In the genomic region with DNA sequence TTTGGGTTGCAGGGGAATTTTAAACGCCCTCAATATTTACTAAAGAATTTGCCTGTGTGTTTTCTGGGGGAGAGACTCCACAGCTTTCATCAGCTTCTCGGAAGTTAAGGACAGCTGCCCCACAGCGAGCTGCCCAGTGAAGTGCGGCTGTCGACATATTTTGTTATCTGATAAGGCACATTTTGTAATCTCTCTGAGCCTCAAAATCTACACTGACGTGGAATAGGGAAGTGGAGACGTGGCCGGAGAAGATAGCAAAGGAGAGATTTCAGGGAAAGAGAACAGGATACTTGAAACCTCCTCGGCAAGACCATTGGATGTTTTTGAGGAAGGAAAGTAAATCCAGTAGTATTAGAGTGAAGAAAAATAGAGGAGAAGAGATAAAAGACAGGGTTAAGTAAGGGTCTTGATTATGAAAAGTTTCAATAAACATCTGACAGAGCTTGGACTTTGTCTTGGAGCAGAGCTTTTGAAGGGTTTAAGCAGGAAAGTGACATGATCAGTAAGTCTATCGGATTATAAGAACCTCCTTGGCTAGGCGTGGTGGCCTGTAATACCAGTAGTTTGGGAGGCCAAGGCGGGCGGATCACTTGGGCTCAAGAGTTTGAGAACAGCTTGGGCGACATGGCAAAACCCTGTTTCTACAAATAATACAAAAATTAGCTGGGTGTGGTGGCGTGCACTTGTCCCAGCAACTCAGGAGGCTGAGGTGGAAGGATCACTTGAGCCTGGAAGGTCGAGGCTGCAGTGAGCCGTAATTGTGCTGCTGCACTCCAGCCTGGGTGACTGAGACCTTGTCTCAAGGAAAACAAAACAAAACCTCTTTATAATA, we compare ENCODE assay signal across 8 cellular contexts. TPM values are rescaled to one million over a fixed set of nuclear protein-coding genes. Genes with fewer than 3 reads are reported as not detected.
A peak's percentile ranks its signal among the peaks of the same experiment; 100 is the strongest.
DNase-seq lines count a peak whose midpoint lies in the region; ATAC-seq, FAIRE-seq and TF ChIP-seq lines count a peak whose summit lies in the region.

No MANE protein-coding gene starts in this region.

- no peaks in the 10 kb centered on the region for H3K27me3 ChIP-seq in H1 (replicated peaks in 1 of 4; ENCODE audit: control insufficient read depth in 3 of 4, extremely low read depth in 1 of 4, insufficient read depth in 3 of 4, low read length in 3 of 4)
- H3K27me3 ChIP-seq in muscle layer of duodenum (ENCODE audit: low read depth, low read length): no peaks in the 10 kb centered on the region

- no peaks in the 10 kb centered on the region for H3K36me3 Mint-ChIP-seq in activated T-cell treated with anti-CD3 and anti-CD28 coated beads, Interleukin-2, amount 50 U/mL, for 72 hours (ENCODE audit: insufficient read depth in 2 of 2)

- no peaks in the 10 kb centered on the region for H4K20me1 ChIP-seq in H1 (replicated peaks in 1 of 2; ENCODE audit: control insufficient read depth in 1 of 2, insufficient read depth in 2 of 2, low read length in 2 of 2)

- no peak overlapping the region; the same call in 1 of the 2 replicates for H3K18ac ChIP-seq in H1 (ENCODE audit: extremely low read depth, low read length)

- H2AFZ ChIP-seq in H1 (ENCODE audit: low read length): 0 out of 2 replicates have a peak overlapping the region, but pooled peaks have one; percentile 26

- DNase-seq in activated T-cell treated with anti-CD3 and anti-CD28 coated beads, Interleukin-2, amount 50 U/mL, for 72 hours: no peak
- DNase-seq in activated T-cell treated with anti-CD3 and anti-CD28 coated beads, Interleukin-2, amount 50 U/mL, for 48 hours: no peak
- no peak for DNase-seq in RWPE1 (ENCODE audit: low spot score)
- no peak for DNase-seq in H1 (ENCODE audit: low read depth in 1 of 2, low spot score in 2 of 2)
- no peak for DNase-seq in GM13977 (ENCODE audit: low spot score)
- no peak for DNase-seq in AG20443 (ENCODE audit: low spot score)

- no peak for FAIRE-seq in H1 (lab: Jason Lieb, UNC)

- 0 out of 2 replicates have a peak, but pooled peaks cover 2% of the 10 kb centered on the region for H3K79me1 ChIP-seq in H1 (ENCODE audit: low read depth, low read length)

- H3K23ac ChIP-seq in H1 (ENCODE audit: insufficient read length): no peak overlapping the region

- no peak overlapping the region for H2BK5ac ChIP-seq in H1 (ENCODE audit: low read depth, low read length)

- no peak overlapping the region for H2BK12ac ChIP-seq in H1 (ENCODE audit: low read depth, low read length)

- no peaks in the 10 kb centered on the region for H3K9me3 Mint-ChIP-seq in activated T-cell treated with anti-CD3 and anti-CD28 coated beads, Interleukin-2, amount 50 U/mL, for 72 hours

- no peak for ATAC-seq in activated T-cell treated with anti-CD3 and anti-CD28 coated beads, Interleukin-2, amount 50 U/mL, for 72 hours (replicated peaks in 1 of 2)
- peak; percentile 12 for ATAC-seq in HG03095 (IDR thresholded peaks at IDR 0.05; ENCODE audit: unreplicated experiment)

- peaks cover 0 to 3% (median under 1%) of the 10 kb centered on the region in 4 experiments; a peak in 4 of 7 replicates for H3K4me1 ChIP-seq in H1 (replicated peaks in 1 of 4; ENCODE audit: control insufficient read depth in 3 of 4, insufficient read depth in 4 of 4, low read length in 3 of 4)
- H3K4me1 ChIP-seq in muscle layer of duodenum (ENCODE audit: control insufficient read depth in 1 of 2, insufficient read depth in 2 of 2, low read length in 2 of 2): peaks cover 0 to 13% of the 10 kb centered on the region in 2 donors

- in situ Hi-C loops in GM13977 (cut with MboI; ENCODE audit: low pct_unique_long_range_greater_than_20kb, low sequenced_read_pairs, unreplicated experiment): no loop called here

- no peak overlapping the region; the same call in 1 of the 2 replicates for H4K8ac ChIP-seq in H1 (ENCODE audit: extremely low read depth, insufficient read depth, low read length)

- no peaks in the 10 kb centered on the region for H3K9me3 ChIP-seq in H1 (ENCODE audit: insufficient read depth in 2 of 2, low read depth in 1 of 2, low read length in 1 of 2)
- no peaks in the 10 kb centered on the region for H3K9me3 ChIP-seq in muscle layer of duodenum (ENCODE audit: control insufficient read depth in 1 of 2, low read length in 2 of 2)

- no peak overlapping the region for H4K91ac ChIP-seq in H1 (replicated peaks; ENCODE audit: insufficient read length, low read length)

- CTCF ChIA-PET in RWPE1 (lab: Yijun Ruan, JAX): interaction anchor here (0.5 to 1.5 kb wide), 4 partner anchors 28 to 561 kb away, joined by 3 to 10 read pairs (median 5); no protein-coding TSS in a partner anchor
- CTCF ChIA-PET in H1 (lab: Charles Lee; ENCODE audit: partially characterized antibody): interaction anchor here (0.5 to 4.3 kb wide), 25 partner anchors 9 to 599 kb away, joined by 3 to 33 read pairs (median 4); partner anchors contain the start of gene TCP11L2

- peak overlapping the region; percentile 85 for H3K27ac Mint-ChIP-seq in activated T-cell treated with anti-CD3 and anti-CD28 coated beads, Interleukin-2, amount 50 U/mL, for 72 hours

- no peak for TF ChIP-seq RAD21 in H1 (IDR thresholded peaks at IDR 0.05 in 1 of 2, conservative IDR thresholded peaks at IDR 0.05 in 1 of 2; ENCODE audit: low read depth in 2 of 2, low read length in 2 of 2)

- no peak for TF ChIP-seq EP300 in H1 (IDR thresholded peaks at IDR 0.05; ENCODE audit: borderline replicate concordance in 1 of 2, low read depth in 2 of 2, low read length in 2 of 2)

- H3K14ac ChIP-seq in H1 (ENCODE audit: insufficient read length): no peak overlapping the region

- H3K36me3 ChIP-seq in H1 (ENCODE audit: control insufficient read depth in 2 of 4, insufficient read depth in 4 of 4, low read length in 3 of 4): no peaks in the 10 kb centered on the region
- peaks cover 0 to 3% of the 10 kb centered on the region in 2 donors for H3K36me3 ChIP-seq in muscle layer of duodenum (ENCODE audit: control insufficient read depth in 1 of 2, insufficient read depth in 2 of 2, low read length in 2 of 2)

- no peaks in the 10 kb centered on the region for H3K27me3 Mint-ChIP-seq in activated T-cell treated with anti-CD3 and anti-CD28 coated beads, Interleukin-2, amount 50 U/mL, for 72 hours (ENCODE audit: low read depth)

- H2AK5ac ChIP-seq in H1 (ENCODE audit: low read depth, low read length): no peak overlapping the region

- no peak overlapping the region for H4K5ac ChIP-seq in H1 (ENCODE audit: insufficient read length, low read depth, low read length)

- peak overlapping the region; percentile 85 to 92 for H3K4me3 Mint-ChIP-seq in activated T-cell treated with anti-CD3 and anti-CD28 coated beads, Interleukin-2, amount 50 U/mL, for 72 hours

- H3K27ac ChIP-seq in RWPE1 (peak overlapping the region; percentile 94), H1 (ENCODE audit: low read depth, low read length) (no peak overlapping the region), muscle layer of duodenum (ENCODE audit: low read length) (peak overlapping the region; percentile 93)

- TF ChIP-seq POLR2A in H1 (IDR thresholded peaks at IDR 0.05; ENCODE audit: control extremely low read depth in 1 of 2, low read depth in 2 of 2, low read length in 2 of 2): no peak

- no peak overlapping the region for H2BK120ac ChIP-seq in H1 (replicated peaks; ENCODE audit: low read depth, low read length)

- H2BK20ac ChIP-seq in H1 (ENCODE audit: low read length): no peak overlapping the region

- H3K23me2 ChIP-seq in H1 (ENCODE audit: low read depth, low read length): peaks cover 4% of the 10 kb centered on the region; the same call in 1 of the 2 replicates

- H3K4me2 ChIP-seq in H1 (ENCODE audit: insufficient read depth in 1 of 2, low read depth in 2 of 2, low read length in 2 of 2): peak overlapping the region; percentile 74 to 87

- no peak overlapping the region for H3K4ac ChIP-seq in H1 (replicated peaks; ENCODE audit: insufficient read length, low read depth, low read length)

- POLR2A ChIA-PET in RWPE1 (lab: Yijun Ruan, JAX; ENCODE audit: low non-redundant PET): interaction anchor here (0.8 kb wide), 1 partner anchor 57 kb away, joined by 3 read pairs; no protein-coding TSS in a partner anchor
- POLR2A ChIA-PET in H1 (lab: Charles Lee; ENCODE audit: partially characterized antibody): interaction anchor here (0.9 to 2.3 kb wide), 7 partner anchors 11 to 561 kb away, joined by 3 to 15 read pairs (median 3); no protein-coding TSS in a partner anchor

- peak overlapping the region in 2 of 4 experiments; percentile 83 to 85; a peak in 5 of 7 replicates for H3K9ac ChIP-seq in H1 (replicated peaks in 1 of 4; ENCODE audit: extremely low read depth in 1 of 4, low read depth in 3 of 4, low read length in 3 of 4)

- peaks cover 3 to 15% of the 10 kb centered on the region in 2 experiments; a peak in 2 of 4 replicates for H3K79me2 ChIP-seq in H1 (ENCODE audit: control insufficient read depth in 1 of 2, insufficient read depth in 2 of 2, low read length in 2 of 2)

- no peak overlapping the region for H2BK15ac ChIP-seq in H1 (ENCODE audit: low read length)

- H3K56ac ChIP-seq in H1 (replicated peaks; ENCODE audit: insufficient read length, low read depth, low read length): no peak overlapping the region

- 55% methylated on average over 17 of the region's 17 CpGs; no CpG with 5 or more reads in 1 of the 2 experiments for WGBS in H1 (ENCODE audit: extremely low coverage in 1 of 2, insufficient coverage in 1 of 2, insufficient read length in 1 of 2, insufficient replicate concordance in 2 of 2, low coverage in 1 of 2, low lambda C conversion rate in 2 of 2, missing lambda C conversion rate in 1 of 2), 2 experiments

- H3K4me1 Mint-ChIP-seq in activated T-cell treated with anti-CD3 and anti-CD28 coated beads, Interleukin-2, amount 50 U/mL, for 72 hours (ENCODE audit: low read depth): peaks cover 19% of the 10 kb centered on the region

- TF ChIP-seq CTCF in RWPE1 (conservative IDR thresholded peaks at IDR 0.05; ENCODE audit: low read depth) (no peak), H1 (IDR thresholded peaks at IDR 0.05; ENCODE audit: control extremely low read depth in 1 of 3, insufficient read depth in 1 of 3, low read depth in 1 of 3, low read length in 3 of 3) (no peak), GM13977 (IDR thresholded peaks at IDR 0.05; ENCODE audit: extremely low read depth, insufficient read depth, missing control alignments) (no peak)

- H3K4me3 ChIP-seq in H1 (ENCODE audit: extremely low read depth in 1 of 4, insufficient read depth in 2 of 4, low read depth in 3 of 4, low read length in 4 of 4) (peak overlapping the region; percentile 64 to 91 (median 84)), muscle layer of duodenum (ENCODE audit: low read depth in 1 of 2, low read length in 2 of 2) (peak overlapping the region; percentile 81 to 89)

RNA-seq across cellular contexts. Expression of gene POLR3B, which starts 1.1 kb away (rescaled TPM):
- 1 to 10 TPM; 5.9 to 9.6 TPM for total RNA-seq in activated T-cell treated with anti-CD3 and anti-CD28 coated beads, Interleukin-2, amount 50 U/mL, for 72 hours
- total RNA-seq in H1 (2021; fragmentation: NEBNext Ultra II Directional; extraction: Animal tissue kit (Norgen Biotek cat#: 25700)): 13.0 and 13.2 TPM in 2 replicates
- 4.2 and 5.0 TPM in 2 replicates for polyA plus RNA-seq in H1 (2011; rRNA removed)
- polyA plus RNA-seq in H1 (2011; cell fraction: cytosol; rRNA removed): 6.2 TPM
- polyA plus RNA-seq in H1 (2011; cell fraction: nucleus; rRNA removed): 3.6 TPM
- 6.6 to 9.9 TPM (median 6.7 TPM) in 4 replicates for polyA plus RNA-seq in H1 (2012, experiment 1 of 2)
- polyA plus RNA-seq in H1 (2012, experiment 2 of 2): 0.42 TPM
- polyA plus RNA-seq in H1 (2013, experiment 1 of 2): 6.1 TPM
- polyA plus RNA-seq in H1 (2013, experiment 2 of 2): 5.6 TPM
- 12.2 and 15.0 TPM in 2 replicates for polyA minus RNA-seq in H1 (2011; rRNA and poly(A)+ RNA removed)
- polyA minus RNA-seq in H1 (2011; cell fraction: cytosol; rRNA and poly(A)+ RNA removed): 9.0 TPM
- polyA minus RNA-seq in H1 (2011; cell fraction: nucleus; rRNA and poly(A)+ RNA removed): 11.7 TPM

RNA-seq across cellular contexts. Expression of gene TCP11L2, which starts 56.1 kb away (rescaled TPM):
- total RNA-seq in activated T-cell treated with anti-CD3 and anti-CD28 coated beads, Interleukin-2, amount 50 U/mL, for 72 hours: 10 to 100 TPM; 23.9 to 30.1 TPM
- 7.1 and 7.7 TPM in 2 replicates for total RNA-seq in H1 (2021; fragmentation: NEBNext Ultra II Directional; extraction: Animal tissue kit (Norgen Biotek cat#: 25700))
- polyA plus RNA-seq in H1 (2011; rRNA removed): 1.9 and 2.1 TPM in 2 replicates
- polyA plus RNA-seq in H1 (2011; cell fraction: cytosol; rRNA removed): 3.1 TPM
- polyA plus RNA-seq in H1 (2011; cell fraction: nucleus; rRNA removed): 3.2 TPM
- polyA plus RNA-seq in H1 (2012, experiment 1 of 2): 2.9 to 3.5 TPM (median 3.1 TPM) in 4 replicates
- polyA plus RNA-seq in H1 (2012, experiment 2 of 2): 0.79 TPM
- 2.7 TPM for polyA plus RNA-seq in H1 (2013, experiment 1 of 2)
- polyA plus RNA-seq in H1 (2013, experiment 2 of 2): 2.1 TPM
- polyA minus RNA-seq in H1 (2011; rRNA and poly(A)+ RNA removed): 17.3 and 21.9 TPM in 2 replicates
- polyA minus RNA-seq in H1 (2011; cell fraction: cytosol; rRNA and poly(A)+ RNA removed): 8.1 TPM
- polyA minus RNA-seq in H1 (2011; cell fraction: nucleus; rRNA and poly(A)+ RNA removed): 15.3 TPM
